Comparison of ENCODE assay signal across 13 cellular contexts in the genomic region with DNA sequence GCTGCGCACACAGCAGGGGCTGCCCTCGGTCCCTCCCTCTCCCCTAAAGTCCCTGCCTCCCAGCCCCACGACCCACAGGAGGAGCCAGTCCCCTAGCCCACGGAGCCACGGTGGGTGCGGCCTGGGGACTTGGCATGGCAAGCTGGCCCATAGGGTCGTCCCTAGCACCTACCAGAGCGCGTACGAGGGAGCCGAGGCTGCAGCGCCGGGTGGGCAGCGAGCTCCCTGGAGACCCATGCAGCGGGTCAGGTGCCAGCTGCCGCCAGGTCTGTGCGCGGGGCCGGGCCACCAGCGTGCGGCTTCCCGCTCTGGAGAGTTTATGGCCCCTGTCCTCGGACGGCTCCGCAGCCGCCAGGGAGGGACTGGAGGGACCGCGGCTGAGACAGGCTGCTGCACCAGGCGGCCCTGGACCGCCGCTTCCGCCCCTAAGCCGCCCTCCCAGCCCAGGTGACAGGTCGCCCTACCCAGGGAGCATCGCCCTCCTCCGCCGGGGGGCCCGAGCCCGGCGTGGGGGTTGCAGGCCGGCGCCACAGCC.
DNase-seq lines count a peak whose midpoint lies in the region; ATAC-seq, FAIRE-seq and TF ChIP-seq lines count a peak whose summit lies in the region.
"Had no signal": no experiment of that assay in that cellular context is flagged by ENCODE, and none has a peak within 500 bp of the region (broad histone marks: within the 10 kb centered on the region; RNA-seq: fewer than 3 reads in every experiment).

No MANE protein-coding gene starts in this region.

- H3K27me3 ChIP-seq in OCI-LY3 (ENCODE audit: low read depth, low read length) (no peaks in the 10 kb centered on the region), vagina (no peaks in the 10 kb centered on the region)
- H3K27me3 ChIP-seq: SJCRH30 had no signal

- H2AFZ ChIP-seq in OCI-LY3 (ENCODE audit: low read depth, low read length), result no peak overlapping the region

- H3K4me1 Mint-ChIP-seq in stimulated activated naive CD8-positive, alpha-beta T cell treated with anti-CD3 and anti-CD28 coated beads, Interleukin-15, amount 100 ng/mL, for 72 hours, result peaks cover 8% of the 10 kb centered on the region
- no peaks in the 10 kb centered on the region for H3K4me1 Mint-ChIP-seq in stimulated activated effector memory CD8-positive, alpha-beta T cell treated with anti-CD3 and anti-CD28 coated beads, Interleukin-12 subunit alpha, Interleukin-12 subunit beta, amount 100 ng/mL, for 72 hours
- H3K4me1 Mint-ChIP-seq: activated naive CD4-positive, alpha-beta T cell treated with anti-CD3 and anti-CD28 coated beads, Interleukin-2, amount 50 U/mL, for 24 hours had no signal

- peak; percentile 37 for ATAC-seq in stimulated activated naive CD8-positive, alpha-beta T cell treated with anti-CD3 and anti-CD28 coated beads, Interleukin-15, amount 100 ng/mL, for 72 hours
- no peak for ATAC-seq in stimulated activated naive CD8-positive, alpha-beta T cell treated with anti-CD3 and anti-CD28 coated beads, Interleukin-15, Interleukin-2, amounts not matched to agents 100 U/mL and 50 U/mL, for 24 hours
- no peak for ATAC-seq in GM21786 (IDR thresholded peaks at IDR 0.05; ENCODE audit: unreplicated experiment)
- no peak for ATAC-seq in stimulated activated effector memory CD8-positive, alpha-beta T cell treated with anti-CD3 and anti-CD28 coated beads, Interleukin-12 subunit alpha, Interleukin-12 subunit beta, amount 100 ng/mL, for 72 hours

- no peak overlapping the region for H3K27ac Mint-ChIP-seq in stimulated activated naive CD8-positive, alpha-beta T cell treated with anti-CD3 and anti-CD28 coated beads, Interleukin-15, amount 100 ng/mL, for 72 hours
- no peak overlapping the region for H3K27ac Mint-ChIP-seq in stimulated activated effector memory CD8-positive, alpha-beta T cell treated with anti-CD3 and anti-CD28 coated beads, Interleukin-12 subunit alpha, Interleukin-12 subunit beta, amount 100 ng/mL, for 72 hours
- H3K27ac Mint-ChIP-seq: activated naive CD4-positive, alpha-beta T cell treated with anti-CD3 and anti-CD28 coated beads, Interleukin-2, amount 50 U/mL, for 24 hours had no signal

- no peaks in the 10 kb centered on the region for H3K36me3 Mint-ChIP-seq in stimulated activated effector memory CD8-positive, alpha-beta T cell treated with anti-CD3 and anti-CD28 coated beads, Interleukin-12 subunit alpha, Interleukin-12 subunit beta, amount 100 ng/mL, for 72 hours
- H3K36me3 Mint-ChIP-seq: activated naive CD4-positive, alpha-beta T cell treated with anti-CD3 and anti-CD28 coated beads, Interleukin-2, amount 50 U/mL, for 24 hours had no signal

- TF ChIP-seq CTCF in OCI-LY3 (IDR thresholded peaks at IDR 0.05; ENCODE audit: low read depth, low read length), result no peak
- TF ChIP-seq CTCF in kidney (IDR thresholded peaks at IDR 0.05; ENCODE audit: borderline replicate concordance, extremely low read depth, insufficient read depth), result no peak
- no peak for TF ChIP-seq CTCF in vagina (IDR thresholded peaks at IDR 0.05)

- no peaks in the 10 kb centered on the region for H3K4me1 ChIP-seq in OCI-LY3 (ENCODE audit: low read length)
- no peaks in the 10 kb centered on the region for H3K4me1 ChIP-seq in kidney (ENCODE audit: control insufficient read depth in 1 of 2, insufficient read depth in 1 of 2, low read depth in 1 of 2, low read length in 2 of 2)
- peaks cover 10% of the 10 kb centered on the region for H3K4me1 ChIP-seq in vagina
- H3K4me1 ChIP-seq: SJCRH30 had no signal

- intact Hi-C loops in kidney (cut with DNase I) (no loop called here), vagina (cut with DNase I) (loop anchor here (10.0 kb wide), 1 partner anchor 126 kb away; no protein-coding TSS in a partner anchor)

- H3K4me3 Mint-ChIP-seq in stimulated activated naive CD8-positive, alpha-beta T cell treated with anti-CD3 and anti-CD28 coated beads, Interleukin-15, amount 100 ng/mL, for 72 hours, result no peak overlapping the region
- no peak overlapping the region for H3K4me3 Mint-ChIP-seq in stimulated activated effector memory CD8-positive, alpha-beta T cell treated with anti-CD3 and anti-CD28 coated beads, Interleukin-12 subunit alpha, Interleukin-12 subunit beta, amount 100 ng/mL, for 72 hours

- no peaks in the 10 kb centered on the region for H3K9me3 ChIP-seq in OCI-LY3 (ENCODE audit: insufficient read depth, low read length)
- H3K9me3 ChIP-seq in kidney (ENCODE audit: control insufficient read depth in 1 of 2, low read length in 2 of 2), result no peaks in the 10 kb centered on the region
- H3K9me3 ChIP-seq in vagina, result no peaks in the 10 kb centered on the region
- H3K9me3 ChIP-seq: esophagus squamous epithelium, SJCRH30 had no signal

- peaks cover 7% of the 10 kb centered on the region for H3K27me3 Mint-ChIP-seq in stimulated activated naive CD8-positive, alpha-beta T cell treated with anti-CD3 and anti-CD28 coated beads, Interleukin-15, amount 100 ng/mL, for 72 hours

- peak overlapping the region; percentile 65 for H3K4me2 ChIP-seq in OCI-LY3 (ENCODE audit: low read length)

- H3K36me3 ChIP-seq in OCI-LY3 (replicated peaks; ENCODE audit: low read depth, low read length), result no peaks in the 10 kb centered on the region
- H3K36me3 ChIP-seq in kidney (ENCODE audit: control insufficient read depth in 1 of 2, insufficient read depth in 2 of 2, low read length in 2 of 2), result no peaks in the 10 kb centered on the region
- H3K36me3 ChIP-seq in vagina, result no peaks in the 10 kb centered on the region
- H3K36me3 ChIP-seq: esophagus squamous epithelium, SJCRH30 had no signal

- no peak for FAIRE-seq in kidney (lab: Jason Lieb, UNC)

- TF ChIP-seq POLR2A in vagina (IDR thresholded peaks at IDR 0.05), result no peak

- no peaks in the 10 kb centered on the region for H3K9me3 Mint-ChIP-seq in stimulated activated naive CD8-positive, alpha-beta T cell treated with anti-CD3 and anti-CD28 coated beads, Interleukin-15, amount 100 ng/mL, for 72 hours
- H3K9me3 Mint-ChIP-seq in stimulated activated effector memory CD8-positive, alpha-beta T cell treated with anti-CD3 and anti-CD28 coated beads, Interleukin-12 subunit alpha, Interleukin-12 subunit beta, amount 100 ng/mL, for 72 hours, result no peaks in the 10 kb centered on the region
- H3K9me3 Mint-ChIP-seq: activated naive CD4-positive, alpha-beta T cell treated with anti-CD3 and anti-CD28 coated beads, Interleukin-2, amount 50 U/mL, for 24 hours had no signal

- no peak for DNase-seq in stimulated activated naive CD8-positive, alpha-beta T cell treated with anti-CD3 and anti-CD28 coated beads, Interleukin-15, amount 100 ng/mL, for 72 hours
- no peak for DNase-seq in stimulated activated naive CD8-positive, alpha-beta T cell treated with anti-CD3 and anti-CD28 coated beads, Interleukin-15, Interleukin-2, amounts not matched to agents 100 U/mL and 50 U/mL, for 24 hours
- DNase-seq in kidney (peak; percentile 80), vagina (ENCODE audit: extremely low spot score in 2 of 2) (no peak), SIG-M5 (lab: John Stamatoyannopoulos, UW) (no peak)
- DNase-seq in stimulated activated effector memory CD8-positive, alpha-beta T cell treated with anti-CD3 and anti-CD28 coated beads, Interleukin-12 subunit alpha, Interleukin-12 subunit beta, amount 100 ng/mL, for 72 hours (ENCODE audit: low spot score in 2 of 2), result no peak
- DNase-seq: AML-193, cerebellar nuclear complex, esophagus squamous epithelium had no signal

- H3K27ac ChIP-seq in OCI-LY3 (ENCODE audit: low read length) (no peak overlapping the region), kidney (ENCODE audit: low read depth in 2 of 2, low read length in 2 of 2) (no peak overlapping the region), vagina (no peak overlapping the region)
- H3K27ac ChIP-seq: SJCRH30 had no signal

- H4K20me1 ChIP-seq in OCI-LY3 (ENCODE audit: insufficient read depth, low read length), result no peaks in the 10 kb centered on the region

- peak overlapping the region; percentile 95; the same call in 1 of the 2 replicates for H3K4me3 ChIP-seq in OCI-LY3 (ENCODE audit: low read length)
- H3K4me3 ChIP-seq in kidney (ENCODE audit: low read length in 2 of 2), result no peak overlapping the region
- peak overlapping the region; percentile 38 to 43 for H3K4me3 ChIP-seq in vagina
- H3K4me3 ChIP-seq: SJCRH30 had no signal

- no peaks in the 10 kb centered on the region for H3K79me2 ChIP-seq in OCI-LY3 (ENCODE audit: low read length)

- H3K9ac ChIP-seq in OCI-LY3 (ENCODE audit: low read length), result no peak overlapping the region
- H3K9ac ChIP-seq in kidney (ENCODE audit: low read length in 2 of 2), result no peak overlapping the region

Comparison
In these comparisons a context has a peak if more than half of its experiments do, and no peak if none do; other contexts are left out.
1. H3K4me3 ChIP-seq: peak in OCI-LY3 (single experiment) and vagina (2 of 2); none in kidney (0 of 2).